In the genomic region with DNA sequence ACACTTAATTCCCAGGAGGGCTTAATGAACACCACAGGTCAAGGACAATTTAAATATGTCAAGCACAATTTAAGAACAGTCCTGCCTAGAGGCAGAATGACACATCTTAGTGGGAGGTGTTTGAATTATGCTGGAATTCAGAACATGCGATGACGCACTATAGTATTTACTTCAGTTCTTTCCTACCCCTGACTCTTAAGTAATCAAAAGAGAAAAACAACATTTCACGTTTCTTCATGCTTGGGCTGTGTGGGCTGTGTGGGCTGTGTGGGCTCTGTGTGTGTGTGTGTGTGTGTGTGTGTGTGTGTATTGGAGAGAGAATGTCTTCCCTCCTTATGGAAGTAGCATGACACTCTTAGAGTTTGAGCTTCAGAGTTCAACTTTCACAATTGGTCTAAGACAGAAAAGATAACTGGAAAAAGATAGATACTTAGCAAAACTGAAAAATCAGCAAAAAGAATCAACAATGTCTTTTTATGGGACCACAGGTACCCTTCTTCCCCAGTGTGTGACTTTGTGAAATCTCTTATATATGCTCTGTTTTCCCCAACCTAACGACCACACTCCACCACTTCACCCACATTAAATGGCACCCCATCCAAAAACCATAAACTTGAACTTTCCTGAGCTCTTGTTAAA, we compare ENCODE assay signal across 11 cellular contexts. TPM values are rescaled to one million over a fixed set of nuclear protein-coding genes. Genes with fewer than 3 reads are reported as not detected.
DNase-seq lines count a peak whose midpoint lies in the region; ATAC-seq, FAIRE-seq and TF ChIP-seq lines count a peak whose summit lies in the region.
"Had no signal": no experiment of that assay in that cellular context is flagged by ENCODE, and none has a peak within 500 bp of the region (broad histone marks: within the 10 kb centered on the region; RNA-seq: fewer than 3 reads in every experiment).

No MANE protein-coding gene starts in this region.

- DNase-seq in AG08396 (ENCODE audit: low spot score) = peak; percentile 38
- DNase-seq in PC-9 = peak; percentile 27 to 92
- peak; percentile 55 for DNase-seq in endothelial cell of umbilical vein (ENCODE audit: low read depth, low spot score)
- DNase-seq in mucosa of gallbladder (ENCODE audit: low spot score) = peak; percentile 12
- DNase-seq in NCI-H526 treated with DMSO at 0.1 percent for 48 hours (lab: John Stamatoyannopoulos, UW) = no peak
- DNase-seq in activated CD4-positive, alpha-beta T cell treated with anti-CD3 and anti-CD28 coated beads, Interleukin-2, amount 50 U/mL, for 1 hour = no peak
- DNase-seq: activated naive CD4-positive, alpha-beta T cell treated with anti-CD3 and anti-CD28 coated beads for 36 hours; CD4-positive, CD25-positive, alpha-beta regulatory T cell; NCI-H1694 had no signal

- POLR2A ChIA-PET in PC-9 (lab: Charles Lee; ENCODE audit: unreplicated experiment) (interaction anchor here (0.6 to 0.7 kb wide), 2 partner anchors 128 to 417 kb away, joined by 3 read pairs; no protein-coding TSS in a partner anchor), endothelial cell of umbilical vein (lab: Charles Lee) (no interaction called here)

- no peak for TF ChIP-seq CTCF in PC-9 (conservative IDR thresholded peaks at IDR 0.05)
- no peak for TF ChIP-seq CTCF in endothelial cell of umbilical vein (IDR thresholded peaks at IDR 0.05; ENCODE audit: extremely low read depth in 1 of 2, insufficient read depth in 1 of 2, low read depth in 1 of 2, low read length in 2 of 2)

- H3K4me2 ChIP-seq in PC-9 = peak overlapping the region; percentile 54
- H3K4me2 ChIP-seq in endothelial cell of umbilical vein (ENCODE audit: insufficient read depth, low read length) = no peak overlapping the region

- dilution Hi-C loops in endothelial cell of umbilical vein (cut with MboI; ENCODE audit: extremely low pct_ligation_motif_present, low sequenced_read_pairs) = no loop called here

- H3K9me3 ChIP-seq in PC-9 (ENCODE audit: insufficient read depth, low read depth) (peaks cover 4% of the 10 kb centered on the region; the same call in 1 of the 2 replicates), endothelial cell of umbilical vein (replicated peaks; ENCODE audit: control insufficient read depth, insufficient read depth, low read length) (no peaks in the 10 kb centered on the region)

- BruUV-seq in PC-9 (replicated peaks; lab: Mats Ljungman, UMichigan) (TSS peak; percentile 29), endothelial cell of umbilical vein (replicated peaks; lab: Mats Ljungman, UMichigan) (TSS peak; percentile 67)

- H3K79me2 ChIP-seq in PC-9 (ENCODE audit: low read depth) (no peaks in the 10 kb centered on the region), endothelial cell of umbilical vein (ENCODE audit: control insufficient read depth, insufficient read depth, low read length) (no peaks in the 10 kb centered on the region)

- TF ChIP-seq POLR2A in endothelial cell of umbilical vein (IDR thresholded peaks at IDR 0.05; ENCODE audit: low read depth, low read length) = no peak

- H3K9me1 ChIP-seq in endothelial cell of umbilical vein (replicated peaks; ENCODE audit: control insufficient read depth, extremely low read depth, insufficient read depth, low read length) = no peaks in the 10 kb centered on the region

- no peak overlapping the region for H3K4me3 ChIP-seq in PC-9
- H3K4me3 ChIP-seq in endothelial cell of umbilical vein (replicated peaks in 1 of 3; ENCODE audit: insufficient read depth in 1 of 3, low read depth in 1 of 3, low read length in 3 of 3) = no peak overlapping the region

- FAIRE-seq in endothelial cell of umbilical vein (lab: Jason Lieb, UNC) = peak; percentile 62

- H3K36me3 ChIP-seq in PC-9 (ENCODE audit: low read depth) = no peaks in the 10 kb centered on the region
- no peaks in the 10 kb centered on the region for H3K36me3 ChIP-seq in endothelial cell of umbilical vein (ENCODE audit: control insufficient read depth in 2 of 2, extremely low read depth in 1 of 2, insufficient read depth in 2 of 2, low read length in 2 of 2)

- intact Hi-C loops in PC-9 (cut with micrococcal nuclease; ENCODE audit: unreplicated experiment) = loop anchor here (10.0 kb wide), 1 partner anchor 206 kb away; no protein-coding TSS in a partner anchor
- intact Hi-C loops in endothelial cell of umbilical vein (cut with micrococcal nuclease) = loop anchor here (10.0 kb wide), 2 partner anchors 154 to 664 kb away; no protein-coding TSS in a partner anchor

- H4K20me1 ChIP-seq in PC-9 (ENCODE audit: insufficient read depth) (no peaks in the 10 kb centered on the region), endothelial cell of umbilical vein (replicated peaks; ENCODE audit: control insufficient read depth, extremely low read depth, insufficient read depth, low read length) (no peaks in the 10 kb centered on the region)

- H3K27ac ChIP-seq in PC-9 = 0 out of 2 replicates have a peak overlapping the region, but pooled peaks have one; percentile 35
- H3K27ac ChIP-seq in endothelial cell of umbilical vein (ENCODE audit: insufficient read depth, low read depth, low read length) = peak overlapping the region; percentile 22

- peaks cover 10% of the 10 kb centered on the region; the same call in 1 of the 2 replicates for H3F3A ChIP-seq in PC-9 (ENCODE audit: insufficient read depth, low read depth)

- CTCF ChIA-PET in PC-9 (lab: Charles Lee) = no interaction called here
- CTCF ChIA-PET in endothelial cell of umbilical vein (lab: Charles Lee) = interaction anchor here (1.0 to 1.1 kb wide), 2 partner anchors 14 to 15 kb away, joined by 3 read pairs; no protein-coding TSS in a partner anchor

- H3K9ac ChIP-seq in endothelial cell of umbilical vein (replicated peaks; ENCODE audit: extremely low read depth, insufficient read depth, low read length) = no peak overlapping the region

- no peak overlapping the region for H2AFZ ChIP-seq in PC-9
- peak overlapping the region; percentile 20 for H2AFZ ChIP-seq in endothelial cell of umbilical vein (ENCODE audit: low read depth, low read length)

- no peaks in the 10 kb centered on the region for H3K9me2 ChIP-seq in PC-9 (ENCODE audit: insufficient read depth)

- H3K4me1 ChIP-seq in PC-9 (replicated peaks; ENCODE audit: insufficient read depth) (peaks cover 42% of the 10 kb centered on the region), endothelial cell of umbilical vein (ENCODE audit: control insufficient read depth, extremely low read depth, insufficient read depth, low read length) (peaks cover 18% of the 10 kb centered on the region)

- H3K27me3 ChIP-seq in PC-9 (ENCODE audit: insufficient read depth, low read depth) (no peaks in the 10 kb centered on the region), endothelial cell of umbilical vein (ENCODE audit: control insufficient read depth in 2 of 2, insufficient read depth in 2 of 2, low read length in 2 of 2) (no peaks in the 10 kb centered on the region)

- ATAC-seq in GM21825 (IDR thresholded peaks at IDR 0.05; ENCODE audit: unreplicated experiment) (no peak), GM19351 (IDR thresholded peaks at IDR 0.05; ENCODE audit: unreplicated experiment) (no peak)

TF ChIP-seq in endothelial cell of umbilical vein, 7 proteins besides CTCF, POLR2A, EP300 and RAD21:
- TF ChIP-seq JUN (IDR thresholded peaks at IDR 0.05; ENCODE audit: borderline replicate concordance, insufficient read depth, insufficient read length, low read depth) = peak; percentile 42
- TF ChIP-seq POLR2AphosphoS5 (IDR thresholded peaks at IDR 0.05; ENCODE audit: insufficient read depth, low read depth, low read length) = no peak
- peak; percentile 20 for TF ChIP-seq FOS (IDR thresholded peaks at IDR 0.05; ENCODE audit: borderline replicate concordance, insufficient read depth, low read length)

RNA-seq across cellular contexts. Expression of gene CABCOCO1, which starts 33.7 kb away (rescaled TPM):
- total RNA-seq in PC-9 (2021) = not detected in 2 replicates
- total RNA-seq in endothelial cell of umbilical vein = 0.51 and 1.3 TPM in 2 replicates
- 0.06 TPM in 1 of 2 replicates, not detected in the other for polyA plus RNA-seq in endothelial cell of umbilical vein
- polyA plus RNA-seq in endothelial cell of umbilical vein (2011; cell fraction: cytosol; rRNA removed) = 0.30 and 0.35 TPM in 2 replicates
- 0.20 TPM in 1 of 2 replicates, not detected in the other for polyA plus RNA-seq in endothelial cell of umbilical vein (2011; cell fraction: nucleus; rRNA removed)
- polyA plus RNA-seq in endothelial cell of umbilical vein (2012) = 0.16 TPM in 1 of 2 replicates, not detected in the other
- 0.34 TPM in 1 of 2 replicates, not detected in the other for polyA minus RNA-seq in endothelial cell of umbilical vein
- not detected for polyA minus RNA-seq in endothelial cell of umbilical vein (2011; cell fraction: cytosol; rRNA and poly(A)+ RNA removed)
- polyA minus RNA-seq in endothelial cell of umbilical vein (2011; cell fraction: nucleus; rRNA and poly(A)+ RNA removed) = not detected in 2 replicates
- 0.75 TPM for total RNA-seq in mucosa of gallbladder
- total RNA-seq: activated naive CD4-positive, alpha-beta T cell treated with anti-CD3 and anti-CD28 coated beads for 36 hours; CD4-positive, CD25-positive, alpha-beta regulatory T cell had no signal
- polyA plus RNA-seq: CD4-positive, CD25-positive, alpha-beta regulatory T cell had no signal

Comparison
In these comparisons a context has a peak if more than half of its experiments do, and no peak if none do; other contexts are left out.
1. DNase-seq: peak in AG08396 (single experiment), PC-9 (2 of 2), endothelial cell of umbilical vein (single experiment) and mucosa of gallbladder (single experiment); none in NCI-H526 treated with DMSO at 0.1 percent for 48 hours (single experiment) and activated CD4-positive, alpha-beta T cell treated with anti-CD3 and anti-CD28 coated beads, Interleukin-2, amount 50 U/mL, for 1 hour (single experiment).